9 cellular contexts compared by ENCODE assay signal in the genomic region with DNA sequence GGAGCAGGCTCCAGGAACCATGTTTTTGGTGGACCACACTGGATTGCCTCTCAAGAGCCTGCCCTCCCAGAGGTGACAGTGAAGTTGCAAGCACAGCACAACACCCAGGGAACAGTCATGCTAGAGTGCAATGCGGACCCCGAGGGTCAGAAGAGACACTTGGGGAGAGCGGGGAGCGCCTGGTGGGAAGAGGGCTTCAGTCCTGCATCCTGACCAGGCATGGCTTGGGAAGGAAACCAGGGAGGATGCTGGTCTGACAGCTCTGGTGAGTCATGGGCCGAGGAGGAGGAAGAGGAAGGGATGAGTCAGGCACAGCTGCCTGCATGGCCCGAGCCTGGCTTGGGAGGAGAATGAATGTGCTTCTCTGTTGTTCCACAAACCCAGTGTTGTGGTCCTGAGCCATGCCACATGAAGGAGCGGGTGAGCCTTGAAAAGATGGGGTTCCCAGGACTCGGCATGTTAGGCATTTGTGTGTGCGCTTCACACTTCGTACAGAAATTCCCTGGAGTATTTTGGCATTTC. TPM values are rescaled to one million over a fixed set of nuclear protein-coding genes. Genes with fewer than 3 reads are reported as not detected.
DNase-seq lines count a peak whose midpoint lies in the region; ATAC-seq and TF ChIP-seq lines count a peak whose summit lies in the region.
"Had no signal": no experiment of that assay in that cellular context is flagged by ENCODE, and none has a peak within 500 bp of the region (broad histone marks: within the 10 kb centered on the region; RNA-seq: fewer than 3 reads in every experiment).

No MANE protein-coding gene starts in this region.

- H2AK5ac ChIP-seq in IMR-90 (ENCODE audit: low read depth, low read length): peak overlapping the region; percentile 90

- H4K8ac ChIP-seq in IMR-90 (ENCODE audit: low read depth in 2 of 2, low read length in 2 of 2): peak overlapping the region; percentile 83 to 94

- no peaks in the 10 kb centered on the region for H4K20me1 ChIP-seq in IMR-90 (ENCODE audit: insufficient read depth, low read length)

- H3K79me1 ChIP-seq in IMR-90 (ENCODE audit: low read depth in 1 of 2, low read length in 2 of 2): peaks cover 27 to 84% of the 10 kb centered on the region in 2 experiments

- no peak for TF ChIP-seq CTCF in AG09319 (IDR thresholded peaks at IDR 0.05; ENCODE audit: low read depth, low read length)
- no peak for TF ChIP-seq CTCF in IMR-90 (conservative IDR thresholded peaks at IDR 0.05; ENCODE audit: low read depth, low read length)
- no peak for TF ChIP-seq CTCF in mucosa of descending colon (IDR thresholded peaks at IDR 0.05)

- CTCF ChIA-PET in IMR-90 (lab: Yijun Ruan, JAX): interaction anchor here (1.0 kb wide), 1 partner anchor 10 kb away, joined by 4 read pairs; no protein-coding TSS in a partner anchor

- H3K9me1 ChIP-seq in IMR-90 (ENCODE audit: insufficient read depth, low read length): peaks cover 20% of the 10 kb centered on the region

- WGBS in IMR-90 (ENCODE audit: extremely low coverage in 2 of 2, insufficient read length in 1 of 2), 2 experiments: 2% methylated on average over 6 of the region's 10 CpGs; no CpG with 5 or more reads in 1 of the 2 experiments

- H3K36me3 Mint-ChIP-seq in stimulated activated memory B cell treated with anti-CD40 and anti-IgM and Interleukin-4, amounts not matched to agents 10 μg/mL and 1 μg/mL and 100 μg/mL, for 72 hours: no peaks in the 10 kb centered on the region

- peak overlapping the region; percentile 92 for H3K27ac ChIP-seq in IMR-90 (ENCODE audit: insufficient read depth, low read length)

- no TSS peak for BruUV-seq in IMR-90 (replicated peaks; lab: Mats Ljungman, UMichigan)

- peak overlapping the region; percentile 95 for H2BK5ac ChIP-seq in IMR-90 (ENCODE audit: low read depth, low read length, poor library complexity, severe bottlenecking)

- POLR2A ChIA-PET in IMR-90 (lab: Charles Lee; ENCODE audit: unreplicated experiment): no interaction called here

- peak overlapping the region; percentile 83 for H3K23ac ChIP-seq in IMR-90 (ENCODE audit: low read depth, low read length)

- H3K27ac Mint-ChIP-seq in stimulated activated memory B cell treated with anti-CD40 and anti-IgM and Interleukin-4, amounts not matched to agents 10 μg/mL and 1 μg/mL and 100 μg/mL, for 72 hours: peak overlapping the region; percentile 40

- H4K5ac ChIP-seq in IMR-90 (ENCODE audit: low read depth, low read length): peak overlapping the region; percentile 85

- no peak overlapping the region for H3K4me3 ChIP-seq in IMR-90 (ENCODE audit: insufficient read depth, low read depth, low read length)
- no peak overlapping the region for H3K4me3 ChIP-seq in mucosa of descending colon

- peaks cover 13% of the 10 kb centered on the region for H3K27me3 Mint-ChIP-seq in stimulated activated memory B cell treated with anti-CD40 and anti-IgM and Interleukin-4, amounts not matched to agents 10 μg/mL and 1 μg/mL and 100 μg/mL, for 72 hours

- 0 out of 2 replicates have a peak, but pooled peaks have one; percentile 15 for TF ChIP-seq POLR2A in IMR-90 (IDR thresholded peaks at IDR 0.05; ENCODE audit: low read depth, low read length)

- peak overlapping the region; percentile 90 for H3K18ac ChIP-seq in IMR-90 (ENCODE audit: low read depth, low read length)

- peak overlapping the region; percentile 64 for H3K4me2 ChIP-seq in IMR-90 (ENCODE audit: low read depth, low read length)

- H3K36me3 ChIP-seq in IMR-90 (ENCODE audit: control insufficient read depth, insufficient read depth, low read length) (no peaks in the 10 kb centered on the region), mucosa of descending colon (ENCODE audit: low read depth) (no peaks in the 10 kb centered on the region)

- peak overlapping the region; percentile 87 for H2BK120ac ChIP-seq in IMR-90 (ENCODE audit: low read depth, low read length)

- in situ Hi-C loops in IMR-90 (cut with MboI; ENCODE audit: low sequenced_read_pairs): no loop called here

- H3K4me1 ChIP-seq in IMR-90 (ENCODE audit: control insufficient read depth, insufficient read depth, low read length) (peaks cover 39% of the 10 kb centered on the region), mucosa of descending colon (ENCODE audit: low read depth) (no peaks in the 10 kb centered on the region)

- TF ChIP-seq RAD21 in IMR-90 (IDR thresholded peaks at IDR 0.05; ENCODE audit: low read length): peak; percentile 14; the same call in 1 of the 2 replicates

- ATAC-seq in IMR-90 (ENCODE audit: low read depth): peak; percentile 67
- peak; percentile 92 for ATAC-seq in mucosa of descending colon
- no peak for ATAC-seq in stimulated activated memory B cell treated with anti-CD40 and anti-IgM and Interleukin-4, amounts not matched to agents 10 μg/mL and 1 μg/mL and 100 μg/mL, for 72 hours

- H4K91ac ChIP-seq in IMR-90 (ENCODE audit: insufficient read depth, low read depth, low read length): peak overlapping the region; percentile 91

- no peaks in the 10 kb centered on the region for H3K9me3 Mint-ChIP-seq in stimulated activated memory B cell treated with anti-CD40 and anti-IgM and Interleukin-4, amounts not matched to agents 10 μg/mL and 1 μg/mL and 100 μg/mL, for 72 hours

- H2AK9ac ChIP-seq in IMR-90 (replicated peaks; ENCODE audit: low read depth, low read length, poor library complexity): peak overlapping the region; percentile 97

- H3K56ac ChIP-seq in IMR-90 (ENCODE audit: extremely low read depth, insufficient read depth, low read length): peak overlapping the region; percentile 73

- peak overlapping the region; percentile 79 for H2AFZ ChIP-seq in IMR-90 (replicated peaks; ENCODE audit: low read length, poor library complexity)

- H3K4ac ChIP-seq in IMR-90 (ENCODE audit: low read depth, low read length): peak overlapping the region; percentile 95

- intact Hi-C loops in IMR-90 (cut with micrococcal nuclease): no loop called here
- intact Hi-C loops in mucosa of descending colon (cut with DNase I, micrococcal nuclease): no loop called here

- H3K14ac ChIP-seq in IMR-90 (replicated peaks; ENCODE audit: low read depth, low read length): peak overlapping the region; percentile 84

- H2BK20ac ChIP-seq in IMR-90 (ENCODE audit: low read depth, low read length): peak overlapping the region; percentile 95

- H3K27me3 ChIP-seq in IMR-90 (ENCODE audit: control insufficient read depth, insufficient read depth, low read length): no peaks in the 10 kb centered on the region

- H3K9ac ChIP-seq in IMR-90 (ENCODE audit: low read depth, low read length): peak overlapping the region; percentile 40; the same call in 1 of the 2 replicates

- peaks cover 20% of the 10 kb centered on the region for H3K4me1 Mint-ChIP-seq in stimulated activated memory B cell treated with anti-CD40 and anti-IgM and Interleukin-4, amounts not matched to agents 10 μg/mL and 1 μg/mL and 100 μg/mL, for 72 hours

- DNase-seq in AG09319 (ENCODE audit: extremely low read depth, low read depth) (peak; percentile 65), IMR-90 (peak; percentile 98), epidermal melanocyte (ENCODE audit: insufficient read length, low spot score) (peak; percentile 68), mucosa of descending colon (peak; percentile 31 to 76 (median 45)), NCI-H187 (lab: John Stamatoyannopoulos, UW) (no peak), NCI-H1694 (lab: John Stamatoyannopoulos, UW) (no peak)
- DNase-seq in activated CD4-positive, alpha-beta T cell treated with anti-CD3 and anti-CD28 coated beads, Interleukin-2, amount 50 U/mL, for 24 hours (ENCODE audit: low read depth in 1 of 2, low spot score in 1 of 2): peak; percentile 16 to 55

- H3K9me3 ChIP-seq in IMR-90 (ENCODE audit: control insufficient read depth, insufficient read depth, low read length): no peaks in the 10 kb centered on the region
- no peaks in the 10 kb centered on the region for H3K9me3 ChIP-seq in mucosa of descending colon

- H3K4me3 Mint-ChIP-seq in stimulated activated memory B cell treated with anti-CD40 and anti-IgM and Interleukin-4, amounts not matched to agents 10 μg/mL and 1 μg/mL and 100 μg/mL, for 72 hours: no peak overlapping the region

- peak overlapping the region; percentile 53; the same call in 2 of the 3 replicates for H2BK15ac ChIP-seq in IMR-90 (ENCODE audit: low read depth, low read length)

- dilution Hi-C loops in IMR-90 (cut with HindIII; ENCODE audit: low sequenced_read_pairs, unreplicated experiment): no loop called here

TF ChIP-seq in IMR-90, 13 proteins besides CTCF, POLR2A, EP300 and RAD21 (continues in another document):
- TF ChIP-seq BHLHE40 (IDR thresholded peaks at IDR 0.05; ENCODE audit: low read depth, low read length): peak; percentile 71
- peak; percentile 37; the same call in 1 of the 2 replicates for TF ChIP-seq NFE2L2 (IDR thresholded peaks at IDR 0.05; ENCODE audit: low read depth, low read length)
- TF ChIP-seq FOS (IDR thresholded peaks at IDR 0.05; ENCODE audit: low read depth, low read length): peak; percentile 100
- TF ChIP-seq RFX5 (IDR thresholded peaks at IDR 0.05; ENCODE audit: low read depth, low read length): no peak
- TF ChIP-seq CHD1 (IDR thresholded peaks at IDR 0.05; ENCODE audit: low read depth, low read length): no peak
- peak; percentile 96 for TF ChIP-seq MXI1 (IDR thresholded peaks at IDR 0.05; ENCODE audit: borderline replicate concordance, low read depth, low read length)

RNA-seq across cellular contexts. Expression of gene ANKRD2, which starts 29.5 kb away (rescaled TPM):
- 0.28 and 0.36 TPM in 2 replicates for total RNA-seq in IMR-90 (2012; rRNA removed)
- polyA plus RNA-seq in IMR-90 (2012; rRNA removed): 0.40 and 0.65 TPM in 2 replicates
- 0.36 and 0.63 TPM in 2 replicates for polyA plus RNA-seq in IMR-90 (2012; cell fraction: cytosol; rRNA removed)
- 0.29 and 0.38 TPM in 2 replicates for polyA plus RNA-seq in IMR-90 (2012; cell fraction: nucleus; rRNA removed; ENCODE audit: low replicate concordance)
- under 1 TPM; 0.29 to 0.75 (median 0.35) TPM for total RNA-seq in mucosa of descending colon
- total RNA-seq: mononuclear cell had no signal

RNA-seq across cellular contexts. Expression of gene HOGA1, which starts 41.1 kb away (rescaled TPM):
- total RNA-seq in IMR-90 (2012; rRNA removed): 0.36 and 0.56 TPM in 2 replicates
- 0.41 and 0.42 TPM in 2 replicates for polyA plus RNA-seq in IMR-90 (2012; rRNA removed)
- 0.25 and 0.45 TPM in 2 replicates for polyA plus RNA-seq in IMR-90 (2012; cell fraction: cytosol; rRNA removed)
- 1.2 and 1.4 TPM in 2 replicates for polyA plus RNA-seq in IMR-90 (2012; cell fraction: nucleus; rRNA removed; ENCODE audit: low replicate concordance)
- total RNA-seq in mucosa of descending colon: under 1 TPM in 2 of 3 donors, not detected in 1; 0.29 to 0.47 TPM
- total RNA-seq: mononuclear cell had no signal

RNA-seq across cellular contexts. Expression of gene UBTD1, which starts 44.4 kb away (rescaled TPM):
- 21.9 TPM in 2 replicates for total RNA-seq in IMR-90 (2012; rRNA removed)
- 44.9 and 57.5 TPM in 2 replicates for polyA plus RNA-seq in IMR-90 (2012; rRNA removed)
- polyA plus RNA-seq in IMR-90 (2012; cell fraction: cytosol; rRNA removed): 57.1 and 67.3 TPM in 2 replicates
- 17.2 and 37.0 TPM in 2 replicates for polyA plus RNA-seq in IMR-90 (2012; cell fraction: nucleus; rRNA removed; ENCODE audit: low replicate concordance)
- 1 to 10 TPM in 2 of 3 donors, under 1 TPM in 1; 0.49 to 7.3 (median 3.4) TPM for total RNA-seq in mucosa of descending colon

RNA-seq across cellular contexts. Expression of gene MMS19, which starts 44.9 kb away (rescaled TPM):
- total RNA-seq in IMR-90 (2012; rRNA removed) (55.3 and 70.1 TPM in 2 replicates), mucosa of descending colon (10 to 100 TPM; 45.7 to 48.5 (median 47.0) TPM)
- polyA plus RNA-seq in IMR-90 (2012; rRNA removed): 72.7 TPM in 2 replicates
- polyA plus RNA-seq in IMR-90 (2012; cell fraction: cytosol; rRNA removed): 36.0 and 61.2 TPM in 2 replicates
- polyA plus RNA-seq in IMR-90 (2012; cell fraction: nucleus; rRNA removed; ENCODE audit: low replicate concordance): 186 and 281 TPM in 2 replicates

RNA-seq across cellular contexts. Expression of gene C10orf62, which starts 46.4 kb away (rescaled TPM):
- total RNA-seq in IMR-90 (2012; rRNA removed): not detected in 2 replicates
- polyA plus RNA-seq in IMR-90 (2012; rRNA removed): not detected in 2 replicates
- not detected in 2 replicates for polyA plus RNA-seq in IMR-90 (2012; cell fraction: cytosol; rRNA removed)
- 0.13 and 0.14 TPM in 2 replicates for polyA plus RNA-seq in IMR-90 (2012; cell fraction: nucleus; rRNA removed; ENCODE audit: low replicate concordance)
- not detected for total RNA-seq in mucosa of descending colon
- total RNA-seq: mononuclear cell had no signal

Comparison
In these comparisons a context has a peak if more than half of its experiments do, and no peak if none do; other contexts are left out.
1. DNase-seq: peak in AG09319 (single experiment), IMR-90 (single experiment), activated CD4-positive, alpha-beta T cell treated with anti-CD3 and anti-CD28 coated beads, Interleukin-2, amount 50 U/mL, for 24 hours (2 of 2), epidermal melanocyte (single experiment) and mucosa of descending colon (3 of 3); none in NCI-H187 (0 of 2) and NCI-H1694 (single experiment).